In genomic region chr6:16332175-16332542, GRCh38 we compare ENCODE assay signal across 8 cellular contexts.
DNase-seq lines count a peak whose midpoint lies in the region; ATAC-seq and TF ChIP-seq lines count a peak whose summit lies in the region.

No MANE protein-coding gene starts in this region.

- ATAC-seq in GM21825 (IDR thresholded peaks at IDR 0.05; ENCODE audit: unreplicated experiment) = peak; percentile 86
- peak; percentile 97 for ATAC-seq in activated T-helper 17 cell treated with anti-CD3 and anti-CD28 coated beads, Interleukin-2, amount 50 U/mL, for 72 hours (replicated peaks)

- H3K9me3 Mint-ChIP-seq in activated T-helper 17 cell treated with anti-CD3 and anti-CD28 coated beads, Interleukin-2, amount 50 U/mL, for 72 hours = no peaks in the 10 kb centered on the region

- DNase-seq in G401 (ENCODE audit: low spot score) = peak; percentile 86
- DNase-seq in KG1 (lab: John Stamatoyannopoulos, UW) = peak; percentile 66
- peak; percentile 79 for DNase-seq in RPMI7951 (ENCODE audit: low read depth)
- peak; percentile 62 to 88 for DNase-seq in foreskin fibroblast
- peak in 51 of 56 donors; percentile 7 to 92 (median 68) for DNase-seq in nucleus accumbens (lab: John Stamatoyannopoulos, UW)
- DNase-seq in thyroid gland = peak; percentile 80 to 87

- H3K27ac Mint-ChIP-seq in activated T-helper 17 cell treated with anti-CD3 and anti-CD28 coated beads, Interleukin-2, amount 50 U/mL, for 72 hours = no peak overlapping the region

- TF ChIP-seq POLR2A in thyroid gland (IDR thresholded peaks at IDR 0.05) = no peak

- TF ChIP-seq CTCF in foreskin fibroblast (IDR thresholded peaks at IDR 0.05; ENCODE audit: low read depth, low read length) (peak; percentile 86), thyroid gland (IDR thresholded peaks at IDR 0.05) (peak; percentile 74 to 95 (median 90))

- no peaks in the 10 kb centered on the region for H3K9me3 ChIP-seq in thyroid gland

- in situ Hi-C loops in G401 (cut with HindIII; ENCODE audit: low sequenced_read_pairs) = no loop called here

- no peaks in the 10 kb centered on the region for H3K27me3 ChIP-seq in thyroid gland

- H3K36me3 ChIP-seq in thyroid gland = peaks cover 3 to 8% of the 10 kb centered on the region in 2 donors

- peak overlapping the region in 2 of 3 donors; percentile 35 to 36 for H3K27ac ChIP-seq in thyroid gland

- intact Hi-C loops in thyroid gland (cut with DNase I) = loop anchor here (5.0 kb wide), 1 partner anchor 430 kb away; the partner anchor contains the start of gene ATXN1

- WGBS in thyroid gland, 2 donors = 10 to 11% methylated on average over 7 of the region's 7 CpGs

- peaks cover 4% of the 10 kb centered on the region for H3K4me1 Mint-ChIP-seq in activated T-helper 17 cell treated with anti-CD3 and anti-CD28 coated beads, Interleukin-2, amount 50 U/mL, for 72 hours

- H3K4me1 ChIP-seq in thyroid gland = peaks cover 21 to 33% of the 10 kb centered on the region in 2 donors

- H3K27me3 Mint-ChIP-seq in activated T-helper 17 cell treated with anti-CD3 and anti-CD28 coated beads, Interleukin-2, amount 50 U/mL, for 72 hours = no peaks in the 10 kb centered on the region

- no peak overlapping the region for H3K4me3 ChIP-seq in foreskin fibroblast (ENCODE audit: low read depth in 1 of 2, low read length in 2 of 2)
- no peak overlapping the region for H3K4me3 ChIP-seq in thyroid gland (replicated peaks in 1 of 3)

- no peak overlapping the region for H3K4me3 Mint-ChIP-seq in activated T-helper 17 cell treated with anti-CD3 and anti-CD28 coated beads, Interleukin-2, amount 50 U/mL, for 72 hours

- H3K36me3 Mint-ChIP-seq in activated T-helper 17 cell treated with anti-CD3 and anti-CD28 coated beads, Interleukin-2, amount 50 U/mL, for 72 hours (ENCODE audit: low read depth) = peaks cover 28% of the 10 kb centered on the region
